In genomic region chr20:35650632-35651031, GRCh38 we compare ENCODE assay signal across 29 cellular contexts. TPM values are rescaled to one million over a fixed set of nuclear protein-coding genes. Genes with fewer than 3 reads are reported as not detected.
A peak's percentile ranks its signal among the peaks of the same experiment; 100 is the strongest.
DNase-seq lines count a peak whose midpoint lies in the region; ATAC-seq, FAIRE-seq and TF ChIP-seq lines count a peak whose summit lies in the region.
"Had no signal": no experiment of that assay in that cellular context is flagged by ENCODE, and none has a peak within 500 bp of the region (broad histone marks: within the 10 kb centered on the region; RNA-seq: fewer than 3 reads in every experiment).

No MANE protein-coding gene starts in this region.

- no peak overlapping the region for H3K4me2 ChIP-seq in HepG2 (ENCODE audit: low read depth, low read length)
- H3K4me2 ChIP-seq: BLaER1 treated with 17β-estradiol and CSF1 and Interleukin-3, amounts not matched to agents 10 nM and 100 nM had no signal

- TF ChIP-seq CTCF in HepG2 (CRISPR knock-in tag; IDR thresholded peaks at IDR 0.05) = no peak
- TF ChIP-seq CTCF in right lobe of liver (IDR thresholded peaks at IDR 0.05) = no peak
- TF ChIP-seq CTCF in Panc1 (IDR thresholded peaks at IDR 0.05) = no peak
- TF ChIP-seq CTCF in esophagus muscularis mucosa (IDR thresholded peaks at IDR 0.05) = no peak

- H3K36me3 Mint-ChIP-seq in stimulated activated effector memory CD8-positive, alpha-beta T cell treated with anti-CD3 and anti-CD28 coated beads, Interleukin-12 subunit alpha, Interleukin-12 subunit beta, amount 100 ng/mL, for 72 hours = peaks cover 10% of the 10 kb centered on the region
- H3K36me3 Mint-ChIP-seq: naive B cell had no signal

- intact Hi-C loops in HepG2 (cut with micrococcal nuclease; ENCODE audit: unreplicated experiment) = no loop called here
- intact Hi-C loops in right lobe of liver (cut with DNase I) = no loop called here
- intact Hi-C loops in Panc1 (cut with micrococcal nuclease; ENCODE audit: unreplicated experiment) = no loop called here
- intact Hi-C loops in esophagus muscularis mucosa (cut with DNase I) = no loop called here

- H4K20me1 ChIP-seq in HepG2 (ENCODE audit: insufficient read depth, low read length) = peaks cover 73% of the 10 kb centered on the region

- no peak for TF ChIP-seq POLR2A in HepG2 (IDR thresholded peaks at IDR 0.05; ENCODE audit: insufficient read depth in 1 of 2, low read depth in 2 of 2, low read length in 2 of 2)
- TF ChIP-seq POLR2A in right lobe of liver (IDR thresholded peaks at IDR 0.05) = no peak
- no peak for TF ChIP-seq POLR2A in esophagus muscularis mucosa (IDR thresholded peaks at IDR 0.05; ENCODE audit: low read depth)

- H3K9me3 ChIP-seq in HepG2 (ENCODE audit: low read length) (peaks cover 6% of the 10 kb centered on the region; the same call in 1 of the 2 replicates), right lobe of liver (no peaks in the 10 kb centered on the region), Panc1 (ENCODE audit: control insufficient read depth, insufficient read depth, low read depth, low read length) (no peaks in the 10 kb centered on the region), esophagus muscularis mucosa (no peaks in the 10 kb centered on the region)
- H3K9me3 ChIP-seq: BLaER1 treated with 17β-estradiol and CSF1 and Interleukin-3, amounts not matched to agents 10 nM and 100 nM; body of pancreas; heart right ventricle; prostate gland; SJCRH30; suprapubic skin; upper lobe of left lung had no signal

- H3K79me2 ChIP-seq in HepG2 (ENCODE audit: insufficient read depth, low read length) = peaks cover 97% of the 10 kb centered on the region

- H3K4me3 ChIP-seq in HepG2 (replicated peaks in 1 of 3; ENCODE audit: insufficient read depth in 1 of 3, low read depth in 2 of 3, low read length in 3 of 3) (no peak overlapping the region), right lobe of liver (no peak overlapping the region), Panc1 (ENCODE audit: low read depth in 2 of 2, low read length in 2 of 2) (no peak overlapping the region), esophagus muscularis mucosa (no peak overlapping the region)
- H3K4me3 ChIP-seq: BLaER1 treated with 17β-estradiol and CSF1 and Interleukin-3, amounts not matched to agents 10 nM and 100 nM; body of pancreas; GM23248; heart right ventricle; prostate gland; SJCRH30; suprapubic skin; upper lobe of left lung had no signal

- in situ Hi-C loops in HepG2 (cut with HindIII; ENCODE audit: extremely low pct_ligation_motif_present, low pct_unique_long_range_greater_than_20kb) (no loop called here), Panc1 (cut with HindIII; ENCODE audit: low pct_unique_long_range_greater_than_20kb, low sequenced_read_pairs) (no loop called here)

- DNase-seq in HepG2 (ENCODE audit: low spot score) = no peak
- DNase-seq in right lobe of liver = no peak
- no peak for DNase-seq in Panc1 (ENCODE audit: low read depth, low spot score)
- no peak for DNase-seq in esophagus muscularis mucosa (ENCODE audit: extremely low spot score)
- no peak for DNase-seq in stimulated activated effector memory CD8-positive, alpha-beta T cell treated with anti-CD3 and anti-CD28 coated beads, Interleukin-12 subunit alpha, Interleukin-12 subunit beta, amount 100 ng/mL, for 72 hours (ENCODE audit: low spot score in 2 of 2)
- no peak for DNase-seq in amniotic stem cell (lab: John Stamatoyannopoulos, UW)
- no peak for DNase-seq in DMS53 (lab: John Stamatoyannopoulos, UW)
- DNase-seq: activated B cell treated with CpG ODN at 0.5 μM for 24 hours; activated CD4-positive, alpha-beta T cell treated with anti-CD3 and anti-CD28 coated beads, Interleukin-2, amount 50 U/mL, for 48 hours; activated gamma-delta T cell; body of pancreas; DND-41; foreskin melanocyte; GF-D8; GM23248; heart right ventricle; kidney; left ventricle myocardium superior; naive B cell; NCI-H1048; NCI-H2107; nucleus accumbens; RPMI8226; SJCRH30; stimulated activated naive B cell treated with anti-CD40 and anti-IgM and Interleukin-4, amounts not matched to agents 10 μg/mL and 1 μg/mL and 100 μg/mL, for 72 hours; upper lobe of left lung had no signal

- H3K27me3 ChIP-seq in HepG2 (ENCODE audit: control insufficient read depth in 1 of 2, insufficient read depth in 2 of 2, low read length in 2 of 2) (no peaks in the 10 kb centered on the region), right lobe of liver (no peaks in the 10 kb centered on the region), Panc1 (ENCODE audit: control insufficient read depth, insufficient read depth, low read length) (no peaks in the 10 kb centered on the region), esophagus muscularis mucosa (no peaks in the 10 kb centered on the region)
- H3K27me3 ChIP-seq: BLaER1 treated with 17β-estradiol and CSF1 and Interleukin-3, amounts not matched to agents 10 nM and 100 nM; body of pancreas; heart right ventricle; SJCRH30; suprapubic skin; upper lobe of left lung had no signal

- TF ChIP-seq RAD21 in HepG2 (CRISPR knock-in tag; IDR thresholded peaks at IDR 0.05) = no peak

- no peak overlapping the region for H3K4me3 Mint-ChIP-seq in stimulated activated effector memory CD8-positive, alpha-beta T cell treated with anti-CD3 and anti-CD28 coated beads, Interleukin-12 subunit alpha, Interleukin-12 subunit beta, amount 100 ng/mL, for 72 hours
- H3K4me3 Mint-ChIP-seq: activated B cell treated with CpG ODN at 0.5 μM for 24 hours; naive B cell; stimulated activated naive B cell treated with anti-CD40 and anti-IgM and Interleukin-4, amounts not matched to agents 10 μg/mL and 1 μg/mL and 100 μg/mL, for 72 hours had no signal

- no peak overlapping the region for H3K9ac ChIP-seq in HepG2 (ENCODE audit: insufficient read depth, low read depth, low read length)
- H3K9ac ChIP-seq: BLaER1 treated with 17β-estradiol and CSF1 and Interleukin-3, amounts not matched to agents 10 nM and 100 nM; GM23248 had no signal

- WGBS in HepG2 (ENCODE audit: low lambda C conversion rate) = 95% methylated on average over 3 of the region's 3 CpGs
- WGBS in right lobe of liver (ENCODE audit: insufficient coverage, low coverage, low lambda C conversion rate, missing lambda C conversion rate) = 77% methylated on average over 3 of the region's 3 CpGs
- 63% methylated on average over 3 of the region's 3 CpGs for WGBS in esophagus muscularis mucosa

- peaks cover 6% of the 10 kb centered on the region; the same call in 1 of the 2 replicates for H3K4me1 ChIP-seq in HepG2 (ENCODE audit: insufficient read depth, low read length)
- H3K4me1 ChIP-seq in right lobe of liver = peaks cover 0 to 8% (median 0%) of the 10 kb centered on the region in 4 donors
- peaks cover 4% of the 10 kb centered on the region for H3K4me1 ChIP-seq in Panc1 (ENCODE audit: control insufficient read depth, insufficient read depth, low read length)
- H3K4me1 ChIP-seq in esophagus muscularis mucosa = peaks cover 13 to 57% (median 49%) of the 10 kb centered on the region in 4 donors
- H3K4me1 ChIP-seq: BLaER1 treated with 17β-estradiol and CSF1 and Interleukin-3, amounts not matched to agents 10 nM and 100 nM; prostate gland; SJCRH30 had no signal

- BruUV-seq in HepG2 (replicated peaks; lab: Mats Ljungman, UMichigan) (no TSS peak), Panc1 (replicated peaks; lab: Mats Ljungman, UMichigan) (TSS peak; percentile 0)

- TF ChIP-seq EP300 in HepG2 (IDR thresholded peaks at IDR 0.05; ENCODE audit: low read depth in 2 of 2, low read length in 2 of 2) (no peak), HepG2 (CRISPR knock-in tag; IDR thresholded peaks at IDR 0.05; ENCODE audit: borderline replicate concordance) (no peak), esophagus muscularis mucosa (IDR thresholded peaks at IDR 0.05) (no peak)

- H2AFZ ChIP-seq in HepG2 (ENCODE audit: low read length) = no peak overlapping the region
- H2AFZ ChIP-seq: GM23248 had no signal

- peaks cover 36% of the 10 kb centered on the region for H3K4me1 Mint-ChIP-seq in stimulated activated effector memory CD8-positive, alpha-beta T cell treated with anti-CD3 and anti-CD28 coated beads, Interleukin-12 subunit alpha, Interleukin-12 subunit beta, amount 100 ng/mL, for 72 hours

- no peak for ATAC-seq in HepG2
- ATAC-seq in right lobe of liver = no peak
- no peak for ATAC-seq in Panc1
- no peak for ATAC-seq in stimulated activated effector memory CD8-positive, alpha-beta T cell treated with anti-CD3 and anti-CD28 coated beads, Interleukin-12 subunit alpha, Interleukin-12 subunit beta, amount 100 ng/mL, for 72 hours
- ATAC-seq: body of pancreas; heart right ventricle; left ventricle myocardium superior; stimulated activated naive B cell treated with anti-CD40 and anti-IgM and Interleukin-4, amounts not matched to agents 10 μg/mL and 1 μg/mL and 100 μg/mL, for 72 hours had no signal

- POLR2A ChIA-PET in HepG2 (lab: Yijun Ruan, JAX) = no interaction called here
- POLR2A ChIA-PET in Panc1 (lab: Charles Lee) = no interaction called here

- no peak overlapping the region for H3K27ac ChIP-seq in HepG2 (ENCODE audit: extremely low read length, insufficient read depth, low read length)
- no peak overlapping the region for H3K27ac ChIP-seq in right lobe of liver
- H3K27ac ChIP-seq in Panc1 (ENCODE audit: low read length) = no peak overlapping the region
- peak overlapping the region in 3 of 4 donors; percentile 1 to 28 (median 14) for H3K27ac ChIP-seq in esophagus muscularis mucosa (replicated peaks in 1 of 4)
- H3K27ac ChIP-seq: BLaER1 treated with 17β-estradiol and CSF1 and Interleukin-3, amounts not matched to agents 10 nM and 100 nM; body of pancreas; GM23248; heart right ventricle; prostate gland; SJCRH30; suprapubic skin had no signal

- H3K27ac Mint-ChIP-seq in stimulated activated effector memory CD8-positive, alpha-beta T cell treated with anti-CD3 and anti-CD28 coated beads, Interleukin-12 subunit alpha, Interleukin-12 subunit beta, amount 100 ng/mL, for 72 hours = peak overlapping the region; percentile 14
- H3K27ac Mint-ChIP-seq: activated B cell treated with CpG ODN at 0.5 μM for 24 hours; stimulated activated naive B cell treated with anti-CD40 and anti-IgM and Interleukin-4, amounts not matched to agents 10 μg/mL and 1 μg/mL and 100 μg/mL, for 72 hours had no signal

- H3K36me3 ChIP-seq in HepG2 (replicated peaks in 1 of 2; ENCODE audit: control insufficient read depth in 1 of 2, insufficient read depth in 2 of 2, low read length in 2 of 2) (peaks cover 26 to 47% of the 10 kb centered on the region in 2 experiments), right lobe of liver (peaks cover 0 to 27% (median 3%) of the 10 kb centered on the region in 4 donors), Panc1 (ENCODE audit: control insufficient read depth, insufficient read depth, low read length) (peaks cover 20% of the 10 kb centered on the region), esophagus muscularis mucosa (peaks cover 4 to 31% (median 29%) of the 10 kb centered on the region in 4 donors)

- CTCF ChIA-PET in HepG2 (lab: Yijun Ruan, JAX; ENCODE audit: low intra/inter-chr PET ratio, low total read pairs) (no interaction called here), Panc1 (lab: Charles Lee) (no interaction called here)

- FAIRE-seq in HepG2 (lab: Jason Lieb, UNC) = no peak
- FAIRE-seq: kidney had no signal

- H3K9me3 Mint-ChIP-seq in stimulated activated effector memory CD8-positive, alpha-beta T cell treated with anti-CD3 and anti-CD28 coated beads, Interleukin-12 subunit alpha, Interleukin-12 subunit beta, amount 100 ng/mL, for 72 hours = no peaks in the 10 kb centered on the region
- H3K9me3 Mint-ChIP-seq: activated B cell treated with CpG ODN at 0.5 μM for 24 hours; naive B cell; stimulated activated naive B cell treated with anti-CD40 and anti-IgM and Interleukin-4, amounts not matched to agents 10 μg/mL and 1 μg/mL and 100 μg/mL, for 72 hours had no signal

RNA-seq across cellular contexts. Expression of gene CPNE1, which starts 14.1 kb away (rescaled TPM):
- total RNA-seq in HepG2 (2016; rRNA removed; fragmentation: Illumina TruSeq; extraction: Trizol) = 431 and 439 TPM in 2 replicates
- 101 and 106 TPM in 2 replicates for total RNA-seq in HepG2 (2016; cell fraction: cytosol; rRNA removed; fragmentation: Illumina TruSeq; extraction: Trizol; ENCODE audit: low read depth)
- 375 and 428 TPM in 2 replicates for total RNA-seq in HepG2 (2016; cell fraction: insoluble cytoplasmic fraction; rRNA removed; fragmentation: Illumina TruSeq; extraction: Trizol)
- 226 and 229 TPM in 2 replicates for total RNA-seq in HepG2 (2016; cell fraction: membrane; rRNA removed; fragmentation: Illumina TruSeq; extraction: Trizol)
- total RNA-seq in HepG2 (2016; cell fraction: nucleus; rRNA removed; fragmentation: Illumina TruSeq; extraction: Trizol) = 227 and 285 TPM in 2 replicates
- polyA plus RNA-seq in HepG2 (2011; rRNA removed) = 369 and 408 TPM in 2 replicates
- polyA plus RNA-seq in HepG2 (2011; cell fraction: cytosol; rRNA removed) = 458 and 619 TPM in 2 replicates
- 810 and 933 TPM in 2 replicates for polyA plus RNA-seq in HepG2 (2011; cell fraction: nucleus; rRNA removed)
- 457 and 478 TPM in 2 replicates for polyA plus RNA-seq in HepG2 (2012)
- polyA plus RNA-seq in HepG2 (2016; cell fraction: cytosol; fragmentation: Illumina TruSeq; extraction: Trizol; ENCODE audit: low read depth) = 121 and 137 TPM in 2 replicates
- polyA plus RNA-seq in HepG2 (2016; cell fraction: insoluble cytoplasmic fraction; fragmentation: Illumina TruSeq; extraction: Trizol; ENCODE audit: low read depth) = 374 and 508 TPM in 2 replicates
- polyA plus RNA-seq in HepG2 (2016; cell fraction: membrane; fragmentation: Illumina TruSeq; extraction: Trizol; ENCODE audit: low read depth) = 213 and 247 TPM in 2 replicates
- polyA plus RNA-seq in HepG2 (2016; cell fraction: nucleus; fragmentation: Illumina TruSeq; extraction: Trizol; ENCODE audit: insufficient read depth, low read depth) = 541 and 549 TPM in 2 replicates
- polyA minus RNA-seq in HepG2 (2011; rRNA and poly(A)+ RNA removed; ENCODE audit: low replicate concordance) = 283 and 707 TPM in 2 replicates
- 243 and 283 TPM in 2 replicates for polyA minus RNA-seq in HepG2 (2011; cell fraction: cytosol; rRNA and poly(A)+ RNA removed)
- 258 and 260 TPM in 2 replicates for polyA minus RNA-seq in HepG2 (2011; cell fraction: nucleus; rRNA and poly(A)+ RNA removed)
- total RNA-seq in right lobe of liver = 10 to 100 TPM; 35.5 to 72.0 (median 53.3) TPM
- total RNA-seq in Panc1 (2021; ENCODE audit: unreplicated experiment) = 217 TPM
- 273 TPM for polyA plus RNA-seq in Panc1 (2012; ENCODE audit: insufficient read length)
- 100 to 1,000 TPM in 2 of 4 donors, 10 to 100 TPM in 2; 23.0 to 148 (median 99.9) TPM for total RNA-seq in esophagus muscularis mucosa

RNA-seq across cellular contexts. Expression of gene RBM12, which starts 14.1 kb away (rescaled TPM):
- 104 and 111 TPM in 2 replicates for total RNA-seq in HepG2 (2016; rRNA removed; fragmentation: Illumina TruSeq; extraction: Trizol)
- total RNA-seq in HepG2 (2016; cell fraction: cytosol; rRNA removed; fragmentation: Illumina TruSeq; extraction: Trizol; ENCODE audit: low read depth) = 14.8 and 16.3 TPM in 2 replicates
- total RNA-seq in HepG2 (2016; cell fraction: insoluble cytoplasmic fraction; rRNA removed; fragmentation: Illumina TruSeq; extraction: Trizol) = 99.0 and 104 TPM in 2 replicates
- total RNA-seq in HepG2 (2016; cell fraction: membrane; rRNA removed; fragmentation: Illumina TruSeq; extraction: Trizol) = 35.0 and 42.5 TPM in 2 replicates
- total RNA-seq in HepG2 (2016; cell fraction: nucleus; rRNA removed; fragmentation: Illumina TruSeq; extraction: Trizol) = 73.6 and 78.3 TPM in 2 replicates
- 84.9 and 97.9 TPM in 2 replicates for polyA plus RNA-seq in HepG2 (2011; rRNA removed)
- polyA plus RNA-seq in HepG2 (2011; cell fraction: cytosol; rRNA removed) = 68.6 and 77.9 TPM in 2 replicates
- polyA plus RNA-seq in HepG2 (2011; cell fraction: nucleus; rRNA removed) = 101 and 129 TPM in 2 replicates
- polyA plus RNA-seq in HepG2 (2012) = 41.4 and 42.7 TPM in 2 replicates
- 1.7 and 2.2 TPM in 2 replicates for polyA plus RNA-seq in HepG2 (2016; cell fraction: cytosol; fragmentation: Illumina TruSeq; extraction: Trizol; ENCODE audit: low read depth)
- 58.1 and 68.5 TPM in 2 replicates for polyA plus RNA-seq in HepG2 (2016; cell fraction: insoluble cytoplasmic fraction; fragmentation: Illumina TruSeq; extraction: Trizol; ENCODE audit: low read depth)
- 8.8 and 10.1 TPM in 2 replicates for polyA plus RNA-seq in HepG2 (2016; cell fraction: membrane; fragmentation: Illumina TruSeq; extraction: Trizol; ENCODE audit: low read depth)
- polyA plus RNA-seq in HepG2 (2016; cell fraction: nucleus; fragmentation: Illumina TruSeq; extraction: Trizol; ENCODE audit: insufficient read depth, low read depth) = 74.6 and 75.6 TPM in 2 replicates
- 373 and 464 TPM in 2 replicates for polyA minus RNA-seq in HepG2 (2011; rRNA and poly(A)+ RNA removed; ENCODE audit: low replicate concordance)
- polyA minus RNA-seq in HepG2 (2011; cell fraction: cytosol; rRNA and poly(A)+ RNA removed) = 67.4 and 80.5 TPM in 2 replicates
- polyA minus RNA-seq in HepG2 (2011; cell fraction: nucleus; rRNA and poly(A)+ RNA removed) = 128 and 140 TPM in 2 replicates
- 10 to 100 TPM; 13.3 to 32.8 (median 21.0) TPM for total RNA-seq in right lobe of liver
- 100 TPM for total RNA-seq in Panc1 (2021; ENCODE audit: unreplicated experiment)
- polyA plus RNA-seq in Panc1 (2012; ENCODE audit: insufficient read length) = 45.0 TPM
- 10 to 100 TPM; 21.0 to 30.6 (median 24.0) TPM for total RNA-seq in esophagus muscularis mucosa

RNA-seq across cellular contexts. Expression of gene SPAG4, which starts 35.0 kb away (rescaled TPM):
- total RNA-seq in HepG2 (2016; rRNA removed; fragmentation: Illumina TruSeq; extraction: Trizol) (2.5 and 5.8 TPM in 2 replicates), right lobe of liver (10 to 100 TPM in 1 of 6 experiments, 1 to 10 TPM in 5; 1.7 to 13.8 (median 3.6) TPM), Panc1 (2021; ENCODE audit: unreplicated experiment) (17.6 TPM), esophagus muscularis mucosa (1 to 10 TPM; 2.6 to 5.0 (median 2.9) TPM)
- 2.5 and 4.4 TPM in 2 replicates for total RNA-seq in HepG2 (2016; cell fraction: cytosol; rRNA removed; fragmentation: Illumina TruSeq; extraction: Trizol; ENCODE audit: low read depth)
- 4.1 and 5.3 TPM in 2 replicates for total RNA-seq in HepG2 (2016; cell fraction: insoluble cytoplasmic fraction; rRNA removed; fragmentation: Illumina TruSeq; extraction: Trizol)
- total RNA-seq in HepG2 (2016; cell fraction: membrane; rRNA removed; fragmentation: Illumina TruSeq; extraction: Trizol) = 3.0 and 4.9 TPM in 2 replicates
- total RNA-seq in HepG2 (2016; cell fraction: nucleus; rRNA removed; fragmentation: Illumina TruSeq; extraction: Trizol) = 3.3 and 6.5 TPM in 2 replicates
- polyA plus RNA-seq in HepG2 (2011; rRNA removed) = 137 and 149 TPM in 2 replicates
- polyA plus RNA-seq in HepG2 (2011; cell fraction: cytosol; rRNA removed) = 115 and 170 TPM in 2 replicates
- polyA plus RNA-seq in HepG2 (2011; cell fraction: nucleus; rRNA removed) = 334 and 438 TPM in 2 replicates
- 64.5 and 105 TPM in 2 replicates for polyA plus RNA-seq in HepG2 (2012)
- polyA plus RNA-seq in HepG2 (2016; cell fraction: cytosol; fragmentation: Illumina TruSeq; extraction: Trizol; ENCODE audit: low read depth) = 3.0 and 3.3 TPM in 2 replicates
- polyA plus RNA-seq in HepG2 (2016; cell fraction: insoluble cytoplasmic fraction; fragmentation: Illumina TruSeq; extraction: Trizol; ENCODE audit: low read depth) = 2.3 and 4.7 TPM in 2 replicates
- 3.0 TPM in 2 replicates for polyA plus RNA-seq in HepG2 (2016; cell fraction: membrane; fragmentation: Illumina TruSeq; extraction: Trizol; ENCODE audit: low read depth)
- polyA plus RNA-seq in HepG2 (2016; cell fraction: nucleus; fragmentation: Illumina TruSeq; extraction: Trizol; ENCODE audit: insufficient read depth, low read depth) = 9.7 and 14.0 TPM in 2 replicates
- 2.7 and 72.2 TPM in 2 replicates for polyA minus RNA-seq in HepG2 (2011; rRNA and poly(A)+ RNA removed; ENCODE audit: low replicate concordance)
- polyA minus RNA-seq in HepG2 (2011; cell fraction: cytosol; rRNA and poly(A)+ RNA removed) = 33.7 and 35.8 TPM in 2 replicates
- 26.8 and 32.9 TPM in 2 replicates for polyA minus RNA-seq in HepG2 (2011; cell fraction: nucleus; rRNA and poly(A)+ RNA removed)
- 28.9 TPM for polyA plus RNA-seq in Panc1 (2012; ENCODE audit: insufficient read length)

RNA-seq across cellular contexts. Expression of gene NFS1, which starts 48.5 kb away (rescaled TPM):
- total RNA-seq in HepG2 (2016; rRNA removed; fragmentation: Illumina TruSeq; extraction: Trizol) (88.1 and 94.4 TPM in 2 replicates), right lobe of liver (10 to 100 TPM; 30.9 to 63.7 (median 44.3) TPM), Panc1 (2021; ENCODE audit: unreplicated experiment) (44.9 TPM), esophagus muscularis mucosa (10 to 100 TPM; 25.3 to 63.3 (median 32.7) TPM)
- total RNA-seq in HepG2 (2016; cell fraction: cytosol; rRNA removed; fragmentation: Illumina TruSeq; extraction: Trizol; ENCODE audit: low read depth) = 7.6 and 8.7 TPM in 2 replicates
- 82.1 and 92.4 TPM in 2 replicates for total RNA-seq in HepG2 (2016; cell fraction: insoluble cytoplasmic fraction; rRNA removed; fragmentation: Illumina TruSeq; extraction: Trizol)
- 25.4 and 28.4 TPM in 2 replicates for total RNA-seq in HepG2 (2016; cell fraction: membrane; rRNA removed; fragmentation: Illumina TruSeq; extraction: Trizol)
- total RNA-seq in HepG2 (2016; cell fraction: nucleus; rRNA removed; fragmentation: Illumina TruSeq; extraction: Trizol) = 45.9 and 47.9 TPM in 2 replicates
- polyA plus RNA-seq in HepG2 (2011; rRNA removed) = 61.8 and 65.9 TPM in 2 replicates
- 56.2 and 69.5 TPM in 2 replicates for polyA plus RNA-seq in HepG2 (2011; cell fraction: cytosol; rRNA removed)
- polyA plus RNA-seq in HepG2 (2011; cell fraction: nucleus; rRNA removed) = 70.7 and 72.8 TPM in 2 replicates
- 36.7 and 39.1 TPM in 2 replicates for polyA plus RNA-seq in HepG2 (2012)
- polyA plus RNA-seq in HepG2 (2016; cell fraction: cytosol; fragmentation: Illumina TruSeq; extraction: Trizol; ENCODE audit: low read depth) = 6.5 and 6.6 TPM in 2 replicates
- 86.7 and 90.3 TPM in 2 replicates for polyA plus RNA-seq in HepG2 (2016; cell fraction: insoluble cytoplasmic fraction; fragmentation: Illumina TruSeq; extraction: Trizol; ENCODE audit: low read depth)
- 16.6 and 16.9 TPM in 2 replicates for polyA plus RNA-seq in HepG2 (2016; cell fraction: membrane; fragmentation: Illumina TruSeq; extraction: Trizol; ENCODE audit: low read depth)
- 69.1 and 70.6 TPM in 2 replicates for polyA plus RNA-seq in HepG2 (2016; cell fraction: nucleus; fragmentation: Illumina TruSeq; extraction: Trizol; ENCODE audit: insufficient read depth, low read depth)
- polyA minus RNA-seq in HepG2 (2011; rRNA and poly(A)+ RNA removed; ENCODE audit: low replicate concordance) = 67.9 and 114 TPM in 2 replicates
- 23.0 and 27.1 TPM in 2 replicates for polyA minus RNA-seq in HepG2 (2011; cell fraction: cytosol; rRNA and poly(A)+ RNA removed)
- 20.9 and 23.7 TPM in 2 replicates for polyA minus RNA-seq in HepG2 (2011; cell fraction: nucleus; rRNA and poly(A)+ RNA removed)
- 32.6 TPM for polyA plus RNA-seq in Panc1 (2012; ENCODE audit: insufficient read length)

RNA-seq across cellular contexts. Expression of gene ROMO1, which starts 48.6 kb away (rescaled TPM):
- total RNA-seq in HepG2 (2016; rRNA removed; fragmentation: Illumina TruSeq; extraction: Trizol) (636 and 726 TPM in 2 replicates), right lobe of liver (100 to 1,000 TPM in 2 of 6 experiments, 10 to 100 TPM in 4; 70.4 to 209 (median 84.8) TPM), Panc1 (2021; ENCODE audit: unreplicated experiment) (319 TPM), esophagus muscularis mucosa (100 to 1,000 TPM; 159 to 360 (median 263) TPM)
- total RNA-seq in HepG2 (2016; cell fraction: cytosol; rRNA removed; fragmentation: Illumina TruSeq; extraction: Trizol; ENCODE audit: low read depth) = 328 and 530 TPM in 2 replicates
- 687 and 846 TPM in 2 replicates for total RNA-seq in HepG2 (2016; cell fraction: insoluble cytoplasmic fraction; rRNA removed; fragmentation: Illumina TruSeq; extraction: Trizol)
- 460 and 632 TPM in 2 replicates for total RNA-seq in HepG2 (2016; cell fraction: membrane; rRNA removed; fragmentation: Illumina TruSeq; extraction: Trizol)
- total RNA-seq in HepG2 (2016; cell fraction: nucleus; rRNA removed; fragmentation: Illumina TruSeq; extraction: Trizol) = 223 and 226 TPM in 2 replicates
- 688 and 755 TPM in 2 replicates for polyA plus RNA-seq in HepG2 (2011; rRNA removed)
- 1,254 and 1,646 TPM in 2 replicates for polyA plus RNA-seq in HepG2 (2011; cell fraction: cytosol; rRNA removed)
- polyA plus RNA-seq in HepG2 (2011; cell fraction: nucleus; rRNA removed) = 503 and 546 TPM in 2 replicates
- polyA plus RNA-seq in HepG2 (2012) = 282 and 451 TPM in 2 replicates
- 292 and 453 TPM in 2 replicates for polyA plus RNA-seq in HepG2 (2016; cell fraction: cytosol; fragmentation: Illumina TruSeq; extraction: Trizol; ENCODE audit: low read depth)
- 479 and 541 TPM in 2 replicates for polyA plus RNA-seq in HepG2 (2016; cell fraction: insoluble cytoplasmic fraction; fragmentation: Illumina TruSeq; extraction: Trizol; ENCODE audit: low read depth)
- polyA plus RNA-seq in HepG2 (2016; cell fraction: membrane; fragmentation: Illumina TruSeq; extraction: Trizol; ENCODE audit: low read depth) = 317 and 387 TPM in 2 replicates
- 282 and 344 TPM in 2 replicates for polyA plus RNA-seq in HepG2 (2016; cell fraction: nucleus; fragmentation: Illumina TruSeq; extraction: Trizol; ENCODE audit: insufficient read depth, low read depth)
- 60.0 and 169 TPM in 2 replicates for polyA minus RNA-seq in HepG2 (2011; rRNA and poly(A)+ RNA removed; ENCODE audit: low replicate concordance)
- 79.8 and 108 TPM in 2 replicates for polyA minus RNA-seq in HepG2 (2011; cell fraction: cytosol; rRNA and poly(A)+ RNA removed)
- 30.8 and 37.7 TPM in 2 replicates for polyA minus RNA-seq in HepG2 (2011; cell fraction: nucleus; rRNA and poly(A)+ RNA removed)
- polyA plus RNA-seq in Panc1 (2012; ENCODE audit: insufficient read length) = 767 TPM

Comparison
In these comparisons a context has a peak if more than half of its experiments do, and no peak if none do; other contexts are left out.
1. H3K27ac ChIP-seq: peak in esophagus muscularis mucosa (3 of 4); none in HepG2 (single experiment), right lobe of liver (0 of 3) and Panc1 (single experiment).